17 cellular contexts compared by ENCODE assay signal in the genomic region with DNA sequence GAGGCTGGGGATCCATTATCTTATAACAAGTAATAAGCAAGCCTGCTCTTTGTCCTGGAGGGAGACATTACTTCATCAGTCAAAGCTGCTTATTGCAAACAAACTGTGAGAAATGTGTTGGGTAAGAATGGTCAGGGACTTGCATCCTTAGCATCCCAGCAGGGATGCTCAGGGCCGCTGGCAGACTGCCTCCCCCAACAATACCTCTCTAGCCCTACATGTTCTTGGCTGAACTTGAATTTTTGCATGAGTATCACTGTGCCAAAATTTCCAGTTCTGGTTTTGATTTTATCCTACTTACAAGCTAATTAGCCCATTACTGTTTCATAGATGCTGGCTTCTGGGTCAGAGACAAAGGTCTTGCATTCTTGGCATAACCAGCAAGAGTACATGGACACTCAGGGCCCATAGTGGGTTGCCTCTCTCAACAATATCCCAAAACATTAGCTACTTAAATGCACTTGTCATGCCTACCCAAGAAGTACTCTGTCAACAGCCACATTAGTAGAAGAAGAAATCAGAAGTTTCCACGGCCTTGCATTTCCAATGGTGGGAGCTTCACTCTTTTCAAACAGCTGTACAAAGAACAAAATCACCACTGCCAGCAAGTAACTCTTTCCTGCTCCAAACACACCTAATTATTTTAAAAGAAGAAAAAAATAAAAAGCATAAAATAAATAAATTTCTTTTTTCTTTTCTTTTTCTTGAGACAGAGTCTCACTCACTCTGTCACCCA. TPM values are rescaled to one million over a fixed set of nuclear protein-coding genes. Genes with fewer than 3 reads are reported as not detected.
"Had no signal": no experiment of that assay in that cellular context is flagged by ENCODE, and none has a peak within 500 bp of the region (broad histone marks: within the 10 kb centered on the region; RNA-seq: fewer than 3 reads in every experiment).

No MANE protein-coding gene starts in this region.

- H3K27ac ChIP-seq: ascending aorta, lower lobe of right lung, tibial nerve had no signal

- ATAC-seq: activated naive CD8-positive, alpha-beta T cell treated with anti-CD3 and anti-CD28 coated beads, Interleukin-2, amount 50 U/mL, for 24 hours; activated T-cell treated with anti-CD3 and anti-CD28 coated beads, Interleukin-2, amount 50 U/mL, for 4 hours; effector memory CD8-positive, alpha-beta T cell; lower lobe of right lung had no signal

- DNase-seq: activated CD4-positive, alpha-beta T cell treated with anti-CD3 and anti-CD28 coated beads, Interleukin-2, amount 50 U/mL, for 1 hour; activated CD4-positive, CD25-positive, alpha-beta regulatory T cell treated with anti-CD3 and anti-CD28 coated beads, Interleukin-2, amount 50 U/mL, for 72 hours; activated CD8-positive, alpha-beta memory T cell treated with anti-CD3 and anti-CD28 coated beads, Interleukin-2, amount 50 U/mL, for 4 hours; activated effector memory CD4-positive, alpha-beta T cell treated with Interleukin-2 at 50 U/mL for 16 hours; activated naive CD4-positive, alpha-beta T cell treated with anti-CD3 and anti-CD28 coated beads, Interleukin-2, amount 10 ng/mL, durations not matched to agents 7 days and 5 days; activated naive CD8-positive, alpha-beta T cell treated with anti-CD3 and anti-CD28 coated beads, Interleukin-2, amount 50 U/mL, for 24 hours; activated T-cell treated with anti-CD3 and anti-CD28 coated beads, Interleukin-2, amount 50 U/mL, for 4 hours; effector memory CD8-positive, alpha-beta T cell; lower lobe of right lung; midbrain; nephron progenitor cell had no signal

- H3K36me3 ChIP-seq: ascending aorta, lower lobe of right lung had no signal

- H3K4me1 ChIP-seq: ascending aorta, lower lobe of right lung, tibial nerve had no signal

- H3K9me3 ChIP-seq: ascending aorta, lower lobe of right lung, tibial nerve had no signal

- H3K27me3 ChIP-seq: ascending aorta, tibial nerve had no signal

- H3K4me3 ChIP-seq: ascending aorta, lower lobe of right lung, tibial nerve had no signal

RNA-seq across cellular contexts. Expression of a gene that starts 41.9 kb away (rescaled TPM):
- total RNA-seq: ascending aorta, cardiac septum, dermis microvascular lymphatic vessel endothelial cell, fibroblast of lung, lower lobe of right lung, progenitor cell of endocrine pancreas, tibial nerve had no signal
